Comparison of ENCODE assay signal across 8 cellular contexts in genomic region chr12:109098142-109098652, GRCh38. TPM values are rescaled to one million over a fixed set of nuclear protein-coding genes. Genes with fewer than 3 reads are reported as not detected.
DNase-seq lines count a peak whose midpoint lies in the region; ATAC-seq, FAIRE-seq and TF ChIP-seq lines count a peak whose summit lies in the region.

No MANE protein-coding gene starts in this region.

- peak; percentile 20 for ATAC-seq in GM19351 (IDR thresholded peaks at IDR 0.05; ENCODE audit: unreplicated experiment)
- peak; percentile 33 for ATAC-seq in HG03354 (IDR thresholded peaks at IDR 0.05; ENCODE audit: poor library complexity, severe bottlenecking, unreplicated experiment)
- ATAC-seq in foreskin keratinocyte = peak; percentile 31
- peak; percentile 45 to 63 (median 54) for ATAC-seq in pancreas

- H3K4me1 Mint-ChIP-seq in activated CD4-positive, alpha-beta memory T cell treated with anti-CD3 and anti-CD28 coated beads for 36 hours (ENCODE audit: low read depth) = peaks cover 31% of the 10 kb centered on the region

- peak overlapping the region; percentile 70 to 89 (median 86) for H3K9ac ChIP-seq in BLaER1 treated with 17β-estradiol and CSF1 and Interleukin-3, amounts not matched to agents 10 nM and 100 nM

- H3K36me3 ChIP-seq in BLaER1 treated with 17β-estradiol and CSF1 and Interleukin-3, amounts not matched to agents 10 nM and 100 nM = peaks cover 6 to 47% (median 38%) of the 10 kb centered on the region in 11 experiments
- peaks cover 0 to 15% (median 0%) of the 10 kb centered on the region in 3 donors for H3K36me3 ChIP-seq in pancreas

- WGBS in pancreas, 2 donors = 0% methylated on average over 38 of the region's 38 CpGs

- H4K20me1 ChIP-seq in BLaER1 treated with 17β-estradiol and CSF1 and Interleukin-3, amounts not matched to agents 10 nM and 100 nM = peaks cover 0 to 17% (median 5%) of the 10 kb centered on the region in 11 experiments; a peak in 8 of 22 replicates

- H3K9me3 Mint-ChIP-seq in activated CD4-positive, alpha-beta memory T cell treated with anti-CD3 and anti-CD28 coated beads for 36 hours = no peaks in the 10 kb centered on the region

- CTCF ChIA-PET in activated CD4-positive, alpha-beta memory T cell treated with anti-CD3 and anti-CD28 coated beads for 36 hours (lab: Charles Lee) = interaction anchor here (1.1 to 4.6 kb wide), 3 partner anchors 13 to 214 kb away, joined by 3 to 49 read pairs (median 5); partner anchors contain the start of gene USP30

- H3K9me3 ChIP-seq in BLaER1 treated with 17β-estradiol and CSF1 and Interleukin-3, amounts not matched to agents 10 nM and 100 nM (replicated peaks in 1 of 11) = no peaks in the 10 kb centered on the region
- no peaks in the 10 kb centered on the region for H3K9me3 ChIP-seq in pancreas

- H3K27ac Mint-ChIP-seq in activated CD4-positive, alpha-beta memory T cell treated with anti-CD3 and anti-CD28 coated beads for 36 hours = peak overlapping the region; percentile 62

- no peak for TF ChIP-seq CTCF in foreskin keratinocyte (conservative IDR thresholded peaks at IDR 0.05)
- no peak for TF ChIP-seq CTCF in pancreas (IDR thresholded peaks at IDR 0.05)

- peaks cover 19 to 40% (median 30%) of the 10 kb centered on the region in 10 experiments; a peak in 19 of 20 replicates for H3K4me1 ChIP-seq in BLaER1 treated with 17β-estradiol and CSF1 and Interleukin-3, amounts not matched to agents 10 nM and 100 nM
- H3K4me1 ChIP-seq in foreskin keratinocyte (peaks cover 5% of the 10 kb centered on the region), pancreas (peaks cover 5 to 15% (median 7%) of the 10 kb centered on the region in 3 donors)

- H3K4me3 ChIP-seq in BLaER1 treated with 17β-estradiol and CSF1 and Interleukin-3, amounts not matched to agents 10 nM and 100 nM = peak overlapping the region; percentile 81 to 96 (median 86)
- H3K4me3 ChIP-seq in pancreas = peak overlapping the region; percentile 61 to 99 (median 79)

- H3K36me3 Mint-ChIP-seq in activated CD4-positive, alpha-beta memory T cell treated with anti-CD3 and anti-CD28 coated beads for 36 hours = peaks cover 33% of the 10 kb centered on the region

- H3K4me2 ChIP-seq in BLaER1 treated with 17β-estradiol and CSF1 and Interleukin-3, amounts not matched to agents 10 nM and 100 nM = peak overlapping the region; percentile 91 to 98 (median 95)

- intact Hi-C loops in activated CD4-positive, alpha-beta memory T cell treated with anti-CD3 and anti-CD28 coated beads for 36 hours (cut with micrococcal nuclease) = loop anchor here (2.0 to 10.0 kb wide), 4 partner anchors 433 to 535 kb away; partner anchors contain the start of genes ISCU, MMAB, MVK and SELPLG
- intact Hi-C loops in pancreas (cut with DNase I) = loop anchor here in 1 of 3 donors (10.0 kb wide), 1 partner anchor 213 kb away; the partner anchor contains the start of gene DAO

- no peaks in the 10 kb centered on the region for H3K27me3 ChIP-seq in BLaER1 treated with 17β-estradiol and CSF1 and Interleukin-3, amounts not matched to agents 10 nM and 100 nM
- H3K27me3 ChIP-seq in foreskin keratinocyte (no peaks in the 10 kb centered on the region), pancreas (no peaks in the 10 kb centered on the region)

- no peak for FAIRE-seq in pancreas (lab: Jason Lieb, UNC)

- H3K27me3 Mint-ChIP-seq in activated CD4-positive, alpha-beta memory T cell treated with anti-CD3 and anti-CD28 coated beads for 36 hours = no peaks in the 10 kb centered on the region

- peak overlapping the region; percentile 81 for H3K4me3 Mint-ChIP-seq in activated CD4-positive, alpha-beta memory T cell treated with anti-CD3 and anti-CD28 coated beads for 36 hours

- DNase-seq in activated CD4-positive, alpha-beta memory T cell treated with anti-CD3 and anti-CD28 coated beads for 36 hours = no peak
- no peak for DNase-seq in foreskin keratinocyte
- DNase-seq in pancreas = peak in 5 of 6 donors; percentile 62 to 89 (median 80)
- DNase-seq in HuH-7.5 (ENCODE audit: low spot score) = no peak
- DNase-seq in NCI-H2196 (lab: John Stamatoyannopoulos, UW; ENCODE audit: unreplicated experiment) = no peak

- peak overlapping the region; percentile 26 to 88 (median 80); a peak in 21 of 22 replicates for H3K27ac ChIP-seq in BLaER1 treated with 17β-estradiol and CSF1 and Interleukin-3, amounts not matched to agents 10 nM and 100 nM
- H3K27ac ChIP-seq in foreskin keratinocyte (peak overlapping the region; percentile 31), pancreas (peak overlapping the region; percentile 36 to 86 (median 71))

- POLR2A ChIA-PET in activated CD4-positive, alpha-beta memory T cell treated with anti-CD3 and anti-CD28 coated beads for 36 hours (lab: Charles Lee) = interaction anchor here (0.7 to 0.8 kb wide), 3 partner anchors 11 to 57 kb away, joined by 3 to 4 read pairs (median 3); no protein-coding TSS in a partner anchor

RNA-seq across cellular contexts. Expression of gene UNG, which starts 0.8 kb away (rescaled TPM):
- 10 to 100 TPM; 57.9 to 61.9 TPM for total RNA-seq in activated CD4-positive, alpha-beta memory T cell treated with anti-CD3 and anti-CD28 coated beads for 36 hours
- 53.1 and 54.8 TPM in 2 replicates for total RNA-seq in foreskin keratinocyte
- 45.3 and 52.3 TPM in 2 replicates for polyA plus RNA-seq in foreskin keratinocyte
- 10 to 100 TPM in 2 of 6 donors, 1 to 10 TPM in 4; 5.1 to 15.8 (median 8.3) TPM for total RNA-seq in pancreas
- polyA plus RNA-seq in pancreas = 1 to 10 TPM; 7.1 to 9.5 TPM

RNA-seq across cellular contexts. Expression of gene ALKBH2, which starts 4.9 kb away (rescaled TPM):
- total RNA-seq in activated CD4-positive, alpha-beta memory T cell treated with anti-CD3 and anti-CD28 coated beads for 36 hours = 10 to 100 TPM; 23.9 to 28.6 TPM
- total RNA-seq in foreskin keratinocyte = 32.4 and 34.2 TPM in 2 replicates
- 39.1 and 40.1 TPM in 2 replicates for polyA plus RNA-seq in foreskin keratinocyte
- total RNA-seq in pancreas = 10 to 100 TPM in 2 of 6 donors, 1 to 10 TPM in 4; 4.3 to 12.2 (median 6.5) TPM
- polyA plus RNA-seq in pancreas = 10 to 100 TPM; 19.8 to 22.9 TPM

RNA-seq across cellular contexts. Expression of gene ACACB, which starts 18.2 kb away (rescaled TPM):
- total RNA-seq in activated CD4-positive, alpha-beta memory T cell treated with anti-CD3 and anti-CD28 coated beads for 36 hours = 10 to 100 TPM; 11.1 to 12.7 TPM
- 3.2 and 3.3 TPM in 2 replicates for total RNA-seq in foreskin keratinocyte
- polyA plus RNA-seq in foreskin keratinocyte = 0.53 and 0.56 TPM in 2 replicates
- total RNA-seq in pancreas = 10 to 100 TPM; 23.4 to 42.1 (median 31.6) TPM
- polyA plus RNA-seq in pancreas = 10 to 100 TPM; 23.7 to 58.9 TPM

RNA-seq across cellular contexts. Expression of gene USP30, which starts 45.8 kb away (rescaled TPM):
- 10 to 100 TPM; 11.4 to 11.8 TPM for total RNA-seq in activated CD4-positive, alpha-beta memory T cell treated with anti-CD3 and anti-CD28 coated beads for 36 hours
- total RNA-seq in foreskin keratinocyte = 3.5 and 4.6 TPM in 2 replicates
- 4.1 and 4.2 TPM in 2 replicates for polyA plus RNA-seq in foreskin keratinocyte
- total RNA-seq in pancreas = 10 to 100 TPM in 2 of 6 donors, 1 to 10 TPM in 4; 6.5 to 11.2 (median 9.3) TPM
- 10 to 100 TPM in 1 of 2 donors, 1 to 10 TPM in 1; 4.8 to 10.2 TPM for polyA plus RNA-seq in pancreas

Comparison
In these comparisons a context has a peak if more than half of its experiments do, and no peak if none do; other contexts are left out.
1. DNase-seq: peak in pancreas (5 of 6); none in activated CD4-positive, alpha-beta memory T cell treated with anti-CD3 and anti-CD28 coated beads for 36 hours (single experiment), foreskin keratinocyte (0 of 2), HuH-7.5 (single experiment) and NCI-H2196 (single experiment).
2. Peak in every context shown above with its lines, with median percentiles within 50 percentile points of each other: H3K27ac ChIP-seq and ATAC-seq.